ENCODE assay signal across 13 cellular contexts in the genomic region with DNA sequence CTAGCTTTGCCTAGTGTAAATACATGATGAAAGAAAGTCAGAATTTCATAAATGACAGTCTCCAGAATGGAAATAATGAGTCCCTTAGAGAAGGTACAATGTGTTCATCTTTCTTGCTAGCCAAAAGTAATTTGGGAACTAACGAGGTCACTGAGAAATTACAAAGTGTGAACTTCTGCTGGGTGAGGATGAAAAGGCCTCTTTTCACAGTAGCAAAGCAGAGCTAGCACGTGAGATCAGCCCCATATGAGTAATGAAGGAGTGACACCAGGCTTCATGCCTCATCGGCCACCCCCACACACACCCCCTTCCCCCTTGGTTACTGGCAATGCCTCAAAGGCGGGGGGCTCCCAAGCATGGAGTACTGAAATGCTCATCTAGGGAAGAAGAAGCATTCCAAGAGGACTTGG.
DNase-seq lines count a peak whose midpoint lies in the region; FAIRE-seq and TF ChIP-seq lines count a peak whose summit lies in the region.
"Had no signal": no experiment of that assay in that cellular context is flagged by ENCODE, and none has a peak within 500 bp of the region (broad histone marks: within the 10 kb centered on the region; RNA-seq: fewer than 3 reads in every experiment).

No MANE protein-coding gene starts in this region.

- intact Hi-C loops in A673 (cut with micrococcal nuclease; ENCODE audit: unreplicated experiment) = no loop called here
- intact Hi-C loops in ovary (cut with DNase I) = loop anchor here in 2 of 4 donors (10.0 kb wide), 1 partner anchor 105 kb away; no protein-coding TSS in a partner anchor
- intact Hi-C loops in lower leg skin (cut with DNase I; ENCODE audit: low total_unique reads) = no loop called here
- intact Hi-C loops in breast epithelium (cut with DNase I; ENCODE audit: low total_unique reads) = loop anchor here (5.0 kb wide), 1 partner anchor 478 kb away; no protein-coding TSS in a partner anchor

- no peaks in the 10 kb centered on the region for H3K27me3 ChIP-seq in A673 (replicated peaks; ENCODE audit: insufficient read depth, low read depth, low read length, poor library complexity)
- no peaks in the 10 kb centered on the region for H3K27me3 ChIP-seq in ovary
- H3K27me3 ChIP-seq in breast epithelium = no peaks in the 10 kb centered on the region
- H3K27me3 ChIP-seq in Karpas-422 (ENCODE audit: low read length) = no peaks in the 10 kb centered on the region
- H3K27me3 ChIP-seq: upper lobe of right lung had no signal

- no peak overlapping the region for H3K4me2 ChIP-seq in Karpas-422 (ENCODE audit: low read depth, low read length, poor library complexity, severe bottlenecking)

- 23 to 38% (median 32%) methylated on average over 4 of the region's 4 CpGs for WGBS in ovary, 3 donors
- 66 to 70% methylated on average over 4 of the region's 4 CpGs for WGBS in lower leg skin, 2 donors

- peak; percentile 9 for FAIRE-seq in GM18507 (lab: Jason Lieb, UNC)

- DNase-seq in A673 (ENCODE audit: low spot score) (no peak), GM18507 (ENCODE audit: extremely low spot score, insufficient read length, low read depth) (peak; percentile 7), ovary (peak; percentile 48 to 68 (median 55)), lower leg skin (ENCODE audit: low spot score in 2 of 2) (no peak), GOT3 (lab: John Stamatoyannopoulos, UW) (no peak), breast epithelium (ENCODE audit: low spot score in 2 of 2) (no peak), Karpas-422 (no peak)
- peak; percentile 32 for DNase-seq in activated naive CD4-positive, alpha-beta T cell treated with anti-CD3 and anti-CD28 coated beads, Interleukin-2, amount 50 U/mL, for 16 hours
- DNase-seq: activated CD4-positive, CD25-positive, alpha-beta regulatory T cell; CD8-positive, alpha-beta T cell; NCI-H1436 treated with DMSO at 0.1 percent for 48 hours; upper lobe of right lung had no signal

- peaks cover 38% of the 10 kb centered on the region for H3K4me1 ChIP-seq in A673 (ENCODE audit: insufficient read depth, low read length, poor library complexity, severe bottlenecking)
- H3K4me1 ChIP-seq in ovary (ENCODE audit: insufficient read depth) = peaks cover 30% of the 10 kb centered on the region
- no peaks in the 10 kb centered on the region for H3K4me1 ChIP-seq in breast epithelium
- no peaks in the 10 kb centered on the region for H3K4me1 ChIP-seq in Karpas-422 (ENCODE audit: low read length)

- no TSS peak for BruUV-seq in A673 (replicated peaks; lab: Mats Ljungman, UMichigan)

- H3K9me2 ChIP-seq in Karpas-422 (replicated peaks; ENCODE audit: insufficient read depth, low read length) = no peaks in the 10 kb centered on the region

- no peak for TF ChIP-seq POLR2A in ovary (IDR thresholded peaks at IDR 0.05)
- no peak for TF ChIP-seq POLR2A in lower leg skin (IDR thresholded peaks at IDR 0.05)
- TF ChIP-seq POLR2A in breast epithelium (IDR thresholded peaks at IDR 0.05) = no peak

- TF ChIP-seq EP300 in ovary (IDR thresholded peaks at IDR 0.05) = no peak

- H3K27ac ChIP-seq in A673 (ENCODE audit: low read depth, low read length, poor library complexity, severe bottlenecking) (peak overlapping the region; percentile 82), ovary (peak overlapping the region in 1 of 2 donors; percentile 81), breast epithelium (no peak overlapping the region), Karpas-422 (ENCODE audit: low read length) (no peak overlapping the region)
- H3K27ac ChIP-seq: skin epidermis, upper lobe of right lung had no signal

- POLR2A ChIA-PET in A673 (lab: Charles Lee; ENCODE audit: low non-redundant PET) = no interaction called here

- no peak overlapping the region for H2AFZ ChIP-seq in Karpas-422 (ENCODE audit: low read length)

- H3K4me3 ChIP-seq in A673 (ENCODE audit: low read depth, low read length, poor library complexity, severe bottlenecking) (no peak overlapping the region), ovary (no peak overlapping the region), lower leg skin (ENCODE audit: low read depth, poor library complexity, severe bottlenecking) (no peak overlapping the region), breast epithelium (no peak overlapping the region), Karpas-422 (ENCODE audit: low read length) (no peak overlapping the region)
- H3K4me3 ChIP-seq: skin epidermis, upper lobe of right lung had no signal

- no peaks in the 10 kb centered on the region for H4K20me1 ChIP-seq in Karpas-422 (ENCODE audit: insufficient read depth, low read depth, low read length)

- CTCF ChIA-PET in A673 (lab: Charles Lee) = no interaction called here

- TF ChIP-seq CTCF in A673 (conservative IDR thresholded peaks at IDR 0.05; ENCODE audit: low read depth, low read length) (no peak), ovary (IDR thresholded peaks at IDR 0.05) (no peak), lower leg skin (IDR thresholded peaks at IDR 0.05) (no peak), breast epithelium (IDR thresholded peaks at IDR 0.05) (no peak)

- H3K36me3 ChIP-seq in A673 (ENCODE audit: insufficient read depth, low read length, poor library complexity, severe bottlenecking) = no peaks in the 10 kb centered on the region
- no peaks in the 10 kb centered on the region for H3K36me3 ChIP-seq in ovary
- H3K36me3 ChIP-seq in breast epithelium = no peaks in the 10 kb centered on the region
- no peaks in the 10 kb centered on the region for H3K36me3 ChIP-seq in Karpas-422 (ENCODE audit: insufficient read depth, low read length)
- H3K36me3 ChIP-seq: upper lobe of right lung had no signal

- no peaks in the 10 kb centered on the region for H3K79me2 ChIP-seq in Karpas-422 (ENCODE audit: low read length)

- H3K9ac ChIP-seq in Karpas-422 (ENCODE audit: low read length) = no peak overlapping the region

- H3K9me3 ChIP-seq in A673 (ENCODE audit: low read depth, low read length, poor library complexity, severe bottlenecking) (no peaks in the 10 kb centered on the region), ovary (no peaks in the 10 kb centered on the region), breast epithelium (no peaks in the 10 kb centered on the region), Karpas-422 (ENCODE audit: low read length) (no peaks in the 10 kb centered on the region)
- H3K9me3 ChIP-seq: upper lobe of right lung had no signal

Comparison
In these comparisons a context has a peak if more than half of its experiments do, and no peak if none do; other contexts are left out.
1. DNase-seq: peak in GM18507 (single experiment), activated naive CD4-positive, alpha-beta T cell treated with anti-CD3 and anti-CD28 coated beads, Interleukin-2, amount 50 U/mL, for 16 hours (single experiment) and ovary (5 of 5); none in A673 (single experiment), lower leg skin (0 of 2), GOT3 (single experiment), breast epithelium (0 of 2) and Karpas-422 (single experiment).